ENCODE assay signal across 1 cellular context in the genomic region with DNA sequence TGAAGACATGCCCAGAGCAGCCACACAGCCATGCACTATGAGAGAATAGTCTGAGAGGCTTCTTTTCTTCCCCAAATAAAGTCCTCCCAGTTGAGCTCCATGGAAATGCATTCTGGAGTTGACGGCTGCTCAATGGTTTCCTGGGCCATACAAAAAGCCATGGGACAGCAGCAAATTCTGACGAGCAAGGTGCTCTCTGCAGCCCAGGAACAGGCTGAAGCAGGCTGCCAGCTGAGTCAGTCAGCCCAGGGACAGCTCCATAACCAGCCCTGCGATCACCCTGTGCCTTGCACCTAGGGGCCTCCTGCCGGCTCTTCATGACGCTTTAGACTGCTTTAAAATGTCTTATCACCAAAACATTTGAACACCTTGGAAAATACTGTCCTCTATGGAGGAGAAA.
TF ChIP-seq lines count a peak whose summit lies in the region.

No MANE protein-coding gene starts in this region.

TF ChIP-seq in GM23338, 12 proteins besides CTCF, POLR2A, EP300 and RAD21 (continued from another document):
- TF ChIP-seq, protein P1, sequence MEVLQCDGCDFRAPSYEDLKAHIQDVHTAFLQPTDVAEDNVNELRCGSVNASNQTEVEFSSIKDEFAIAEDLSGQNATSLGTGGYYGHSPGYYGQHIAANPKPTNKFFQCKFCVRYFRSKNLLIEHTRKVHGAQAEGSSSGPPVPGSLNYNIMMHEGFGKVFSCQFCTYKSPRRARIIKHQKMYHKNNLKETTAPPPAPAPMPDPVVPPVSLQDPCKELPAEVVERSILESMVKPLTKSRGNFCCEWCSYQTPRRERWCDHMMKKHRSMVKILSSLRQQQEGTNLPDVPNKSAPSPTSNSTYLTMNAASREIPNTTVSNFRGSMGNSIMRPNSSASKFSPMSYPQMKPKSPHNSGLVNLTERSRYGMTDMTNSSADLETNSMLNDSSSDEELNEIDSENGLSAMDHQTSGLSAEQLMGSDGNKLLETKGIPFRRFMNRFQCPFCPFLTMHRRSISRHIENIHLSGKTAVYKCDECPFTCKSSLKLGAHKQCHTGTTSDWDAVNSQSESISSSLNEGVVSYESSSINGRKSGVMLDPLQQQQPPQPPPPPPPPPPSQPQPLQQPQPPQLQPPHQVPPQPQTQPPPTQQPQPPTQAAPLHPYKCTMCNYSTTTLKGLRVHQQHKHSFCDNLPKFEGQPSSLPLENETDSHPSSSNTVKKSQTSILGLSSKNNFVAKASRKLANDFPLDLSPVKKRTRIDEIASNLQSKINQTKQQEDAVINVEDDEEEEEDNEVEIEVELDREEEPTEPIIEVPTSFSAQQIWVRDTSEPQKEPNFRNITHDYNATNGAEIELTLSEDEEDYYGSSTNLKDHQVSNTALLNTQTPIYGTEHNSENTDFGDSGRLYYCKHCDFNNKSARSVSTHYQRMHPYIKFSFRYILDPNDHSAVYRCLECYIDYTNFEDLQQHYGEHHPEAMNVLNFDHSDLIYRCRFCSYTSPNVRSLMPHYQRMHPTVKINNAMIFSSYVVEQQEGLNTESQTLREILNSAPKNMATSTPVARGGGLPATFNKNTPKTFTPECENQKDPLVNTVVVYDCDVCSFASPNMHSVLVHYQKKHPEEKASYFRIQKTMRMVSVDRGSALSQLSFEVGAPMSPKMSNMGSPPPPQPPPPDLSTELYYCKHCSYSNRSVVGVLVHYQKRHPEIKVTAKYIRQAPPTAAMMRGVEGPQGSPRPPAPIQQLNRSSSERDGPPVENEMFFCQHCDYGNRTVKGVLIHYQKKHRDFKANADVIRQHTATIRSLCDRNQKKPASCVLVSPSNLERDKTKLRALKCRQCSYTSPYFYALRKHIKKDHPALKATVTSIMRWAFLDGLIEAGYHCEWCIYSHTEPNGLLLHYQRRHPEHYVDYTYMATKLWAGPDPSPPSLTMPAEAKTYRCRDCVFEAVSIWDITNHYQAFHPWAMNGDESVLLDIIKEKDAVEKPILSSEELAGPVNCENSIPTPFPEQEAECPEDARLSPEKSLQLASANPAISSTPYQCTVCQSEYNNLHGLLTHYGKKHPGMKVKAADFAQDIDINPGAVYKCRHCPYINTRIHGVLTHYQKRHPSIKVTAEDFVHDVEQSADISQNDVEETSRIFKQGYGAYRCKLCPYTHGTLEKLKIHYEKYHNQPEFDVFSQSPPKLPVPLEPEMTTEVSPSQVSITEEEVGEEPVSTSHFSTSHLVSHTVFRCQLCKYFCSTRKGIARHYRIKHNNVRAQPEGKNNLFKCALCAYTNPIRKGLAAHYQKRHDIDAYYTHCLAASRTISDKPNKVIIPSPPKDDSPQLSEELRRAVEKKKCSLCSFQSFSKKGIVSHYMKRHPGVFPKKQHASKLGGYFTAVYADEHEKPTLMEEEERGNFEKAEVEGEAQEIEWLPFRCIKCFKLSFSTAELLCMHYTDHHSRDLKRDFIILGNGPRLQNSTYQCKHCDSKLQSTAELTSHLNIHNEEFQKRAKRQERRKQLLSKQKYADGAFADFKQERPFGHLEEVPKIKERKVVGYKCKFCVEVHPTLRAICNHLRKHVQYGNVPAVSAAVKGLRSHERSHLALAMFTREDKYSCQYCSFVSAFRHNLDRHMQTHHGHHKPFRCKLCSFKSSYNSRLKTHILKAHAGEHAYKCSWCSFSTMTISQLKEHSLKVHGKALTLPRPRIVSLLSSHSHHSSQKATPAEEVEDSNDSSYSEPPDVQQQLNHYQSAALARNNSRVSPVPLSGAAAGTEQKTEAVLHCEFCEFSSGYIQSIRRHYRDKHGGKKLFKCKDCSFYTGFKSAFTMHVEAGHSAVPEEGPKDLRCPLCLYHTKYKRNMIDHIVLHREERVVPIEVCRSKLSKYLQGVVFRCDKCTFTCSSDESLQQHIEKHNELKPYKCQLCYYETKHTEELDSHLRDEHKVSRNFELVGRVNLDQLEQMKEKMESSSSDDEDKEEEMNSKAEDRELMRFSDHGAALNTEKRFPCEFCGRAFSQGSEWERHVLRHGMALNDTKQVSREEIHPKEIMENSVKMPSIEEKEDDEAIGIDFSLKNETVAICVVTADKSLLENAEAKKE (CRISPR knock-in tag; IDR thresholded peaks at IDR 0.05), result peak; percentile 59; the same call in 1 of the 2 replicates
